Comparison of ENCODE assay signal across 32 cellular contexts in genomic region chr15:55960946-55961345, GRCh38.
"Had no signal": no experiment of that assay in that cellular context is flagged by ENCODE, and none has a peak within 500 bp of the region (broad histone marks: within the 10 kb centered on the region; RNA-seq: fewer than 3 reads in every experiment).

No MANE protein-coding gene starts in this region.

- H3K9me3 ChIP-seq: gastrocnemius medialis, heart left ventricle had no signal

- H3K4me1 ChIP-seq: foreskin keratinocyte, gastrocnemius medialis, heart left ventricle had no signal

- ATAC-seq: activated CD8-positive, alpha-beta T cell treated with anti-CD3 and anti-CD28 coated beads for 36 hours; activated T-cell treated with anti-CD3 and anti-CD28 coated beads, Interleukin-2, amount 50 U/mL, for 4 hours; activated T-helper 17 cell treated with anti-CD3 and anti-CD28 coated beads, Interleukin-2, amount 50 U/mL, for 72 hours; esophagus mucosa; foreskin keratinocyte; gastrocnemius medialis; heart left ventricle; WTC11 had no signal

- H3K27me3 Mint-ChIP-seq: activated CD8-positive, alpha-beta T cell treated with anti-CD3 and anti-CD28 coated beads for 36 hours; activated naive CD8-positive, alpha-beta T cell; activated T-helper 17 cell treated with anti-CD3 and anti-CD28 coated beads, Interleukin-2, amount 50 U/mL, for 72 hours; central memory CD8-positive, alpha-beta T cell; dendritic cell treated with granulocyte-macrophage colony-stimulating factor and Interleukin-4, amounts not matched to agents 40 ng/mL and 50 ng/mL, for 4 days had no signal

- H3K4me3 ChIP-seq: coronary artery, dorsolateral prefrontal cortex, gastrocnemius medialis, heart left ventricle had no signal

- H3K27me3 ChIP-seq: brain microvascular endothelial cell, dorsolateral prefrontal cortex, foreskin keratinocyte, gastrocnemius medialis, heart left ventricle had no signal

- H3K4me3 Mint-ChIP-seq: activated CD8-positive, alpha-beta T cell treated with anti-CD3 and anti-CD28 coated beads for 36 hours; activated naive CD8-positive, alpha-beta T cell; activated T-cell treated with anti-CD3 and anti-CD28 coated beads, Interleukin-2, amount 50 U/mL, for 4 hours; activated T-helper 17 cell treated with anti-CD3 and anti-CD28 coated beads, Interleukin-2, amount 50 U/mL, for 72 hours; central memory CD8-positive, alpha-beta T cell; dendritic cell treated with granulocyte-macrophage colony-stimulating factor and Interleukin-4, amounts not matched to agents 40 ng/mL and 50 ng/mL, for 4 days; endodermal cell; WTC11 had no signal

- H3K36me3 Mint-ChIP-seq: WTC11 had no signal

- H3K27ac Mint-ChIP-seq: activated CD8-positive, alpha-beta T cell treated with anti-CD3 and anti-CD28 coated beads for 36 hours; activated naive CD8-positive, alpha-beta T cell; activated T-helper 17 cell treated with anti-CD3 and anti-CD28 coated beads, Interleukin-2, amount 50 U/mL, for 72 hours; dendritic cell treated with granulocyte-macrophage colony-stimulating factor and Interleukin-4, amounts not matched to agents 40 ng/mL and 50 ng/mL, for 4 days; endodermal cell; WTC11 had no signal

- FAIRE-seq: astrocyte, bronchial epithelial cell had no signal

- H3K4me1 Mint-ChIP-seq: central memory CD8-positive, alpha-beta T cell; endodermal cell had no signal

- H3K27ac ChIP-seq: brain microvascular endothelial cell, coronary artery, dorsolateral prefrontal cortex, foreskin keratinocyte, gastrocnemius medialis, heart left ventricle, VCaP had no signal

- DNase-seq: activated CD4-positive, alpha-beta T cell treated with anti-CD3 and anti-CD28 coated beads for 1 hour; activated CD4-positive, alpha-beta T cell treated with anti-CD3 and anti-CD28 coated beads for 48 hours; activated CD4-positive, alpha-beta T cell treated with anti-CD3 and anti-CD28 coated beads, Interleukin-2, amount 50 U/mL, for 1 hour; activated CD4-positive, alpha-beta T cell treated with anti-CD3 and anti-CD28 coated beads, Interleukin-2, amount 50 U/mL, for 48 hours; activated CD8-positive, alpha-beta memory T cell treated with anti-CD3 and anti-CD28 coated beads for 24 hours; activated CD8-positive, alpha-beta T cell treated with anti-CD3 and anti-CD28 coated beads for 36 hours; activated effector memory CD4-positive, alpha-beta T cell treated with Interleukin-2 at 50 U/mL for 16 hours; activated gamma-delta T cell treated with Interleukin-2 at 50 U/mL for 16 hours; activated naive CD4-positive, alpha-beta T cell treated with anti-CD3 and anti-CD28 coated beads, Interleukin-2, amount 50 U/mL, for 16 hours; activated naive CD4-positive, alpha-beta T cell treated with Interleukin-2 at 50 U/mL for 16 hours; activated T-cell treated with anti-CD3 and anti-CD28 coated beads, Interleukin-2, amount 50 U/mL, for 4 hours; amniotic stem cell; anterior cingulate cortex; brain microvascular endothelial cell; dorsolateral prefrontal cortex; effector memory CD4-positive, alpha-beta T cell; endodermal cell; foreskin keratinocyte; gastrocnemius medialis; glutamatergic neuron; heart left ventricle; T-helper 2 cell had no signal

- H3K9me3 Mint-ChIP-seq: activated T-cell treated with anti-CD3 and anti-CD28 coated beads, Interleukin-2, amount 50 U/mL, for 4 hours; central memory CD8-positive, alpha-beta T cell; dendritic cell treated with granulocyte-macrophage colony-stimulating factor and Interleukin-4, amounts not matched to agents 40 ng/mL and 50 ng/mL, for 4 days; WTC11 had no signal
